8 cellular contexts compared by ENCODE assay signal in the genomic region with DNA sequence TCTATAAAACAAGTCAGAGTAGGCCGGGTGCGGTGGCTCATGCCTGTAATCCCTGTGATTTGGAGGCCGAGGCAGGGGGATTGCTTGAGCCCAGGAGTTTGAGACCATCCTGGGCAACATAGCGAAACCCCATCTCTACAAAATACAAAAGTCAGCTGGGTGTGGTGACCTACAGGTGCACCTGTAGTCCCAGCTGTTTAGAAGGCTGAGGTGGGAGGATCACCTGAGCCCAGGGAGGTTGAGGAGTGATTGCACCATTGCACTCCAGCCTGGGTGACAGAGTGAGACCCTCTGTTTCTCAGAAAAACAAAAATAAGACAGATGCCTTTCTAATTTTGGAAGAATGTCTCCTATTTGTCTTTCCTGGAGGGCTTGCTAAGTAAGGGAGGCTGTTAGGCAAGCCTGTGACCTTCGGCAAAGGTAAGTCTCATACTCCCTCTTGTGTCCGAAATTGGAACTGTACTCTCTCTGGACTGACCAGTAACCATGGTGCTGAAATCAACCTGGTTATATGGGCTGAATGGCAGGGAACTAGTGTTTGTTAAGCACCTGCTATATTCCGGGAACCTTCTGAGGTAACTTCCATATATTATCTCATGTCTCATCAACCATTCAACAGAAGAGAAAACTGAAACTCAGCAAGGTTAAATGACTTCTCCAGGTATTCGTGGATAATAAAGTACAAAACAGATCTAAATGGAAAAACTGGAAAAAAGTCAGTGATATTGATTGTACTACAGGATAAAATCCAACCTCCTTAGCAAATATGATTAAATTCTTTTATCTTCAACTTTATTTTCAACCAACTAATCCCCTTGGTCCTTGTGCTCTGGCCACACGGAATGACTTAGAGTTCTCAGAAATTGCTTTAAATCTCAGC. TPM values are rescaled to one million over a fixed set of nuclear protein-coding genes. Genes with fewer than 3 reads are reported as not detected.
DNase-seq lines count a peak whose midpoint lies in the region; ATAC-seq and TF ChIP-seq lines count a peak whose summit lies in the region.

No MANE protein-coding gene starts in this region.

- ATAC-seq in Right ventricle myocardium inferior (peak; percentile 73), HG02763 (IDR thresholded peaks at IDR 0.05; ENCODE audit: unreplicated experiment) (peak; percentile 54)

- no peak overlapping the region for H3K4me3 ChIP-seq in cardiac fibroblast (replicated peaks in 1 of 2; ENCODE audit: low read depth in 2 of 2, low read length in 2 of 2)

- peak; percentile 88 for TF ChIP-seq CTCF in cardiac fibroblast (IDR thresholded peaks at IDR 0.05; ENCODE audit: low read depth, low read length)

- intact Hi-C loops in Right ventricle myocardium inferior (cut with DNase I) (loop anchor here (1.0 kb wide), 1 partner anchor 105 kb away; no protein-coding TSS in a partner anchor), cardiac septum (cut with DNase I) (loop anchor here (2.0 kb wide), 1 partner anchor 105 kb away; no protein-coding TSS in a partner anchor)

- DNase-seq in Right ventricle myocardium inferior (ENCODE audit: missing footprints): no peak
- no peak for DNase-seq in cardiac septum (ENCODE audit: low spot score)
- DNase-seq in NCI-H1694 (lab: John Stamatoyannopoulos, UW): peak; percentile 96
- peak; percentile 55 for DNase-seq in SKM-1 (lab: John Stamatoyannopoulos, UW; ENCODE audit: unreplicated experiment)
- peak; percentile 94 to 96 for DNase-seq in cardiac fibroblast (ENCODE audit: low read depth in 2 of 2)
- DNase-seq in kidney glomerular epithelial cell (lab: John Stamatoyannopoulos, UW): peak; percentile 88
- DNase-seq in stimulated activated CD8-positive, alpha-beta memory T cell treated with anti-CD3 and anti-CD28 coated beads, Interleukin-12 subunit alpha, Interleukin-12 subunit beta, amount 100 ng/mL, for 24 hours (ENCODE audit: extremely low read depth): peak; percentile 9

RNA-seq across cellular contexts. Expression of a gene that starts 11.8 kb away (rescaled TPM):
- total RNA-seq in Right ventricle myocardium inferior (not detected), cardiac septum (not detected)

RNA-seq across cellular contexts. Expression of a gene that starts 31.3 kb away (rescaled TPM):
- total RNA-seq in Right ventricle myocardium inferior (3.1 TPM), cardiac septum (3.9 TPM)

RNA-seq across cellular contexts. Expression of a gene that starts 52.7 kb away (rescaled TPM):
- 21.2 TPM for total RNA-seq in Right ventricle myocardium inferior
- total RNA-seq in cardiac septum: 22.0 TPM

RNA-seq across cellular contexts. Expression of a gene that starts 53.8 kb away (rescaled TPM):
- total RNA-seq in Right ventricle myocardium inferior (25.5 TPM), cardiac septum (33.5 TPM)

Comparison
In these comparisons a context has a peak if more than half of its experiments do, and no peak if none do; other contexts are left out.
1. DNase-seq: peak in NCI-H1694 (single experiment), SKM-1 (single experiment), cardiac fibroblast (2 of 2), kidney glomerular epithelial cell (single experiment) and stimulated activated CD8-positive, alpha-beta memory T cell treated with anti-CD3 and anti-CD28 coated beads, Interleukin-12 subunit alpha, Interleukin-12 subunit beta, amount 100 ng/mL, for 24 hours (single experiment); none in Right ventricle myocardium inferior (single experiment) and cardiac septum (single experiment).